ENCODE assay signal across 10 cellular contexts in genomic region chr3:66423791-66424190, GRCh38.
DNase-seq lines count a peak whose midpoint lies in the region; ATAC-seq and TF ChIP-seq lines count a peak whose summit lies in the region.
"Had no signal": no experiment of that assay in that cellular context is flagged by ENCODE, and none has a peak within 500 bp of the region (broad histone marks: within the 10 kb centered on the region; RNA-seq: fewer than 3 reads in every experiment).

No MANE protein-coding gene starts in this region.

- intact Hi-C loops in CD8-positive, alpha-beta T cell (cut with DNase I, micrococcal nuclease), result no loop called here
- intact Hi-C loops in esophagus muscularis mucosa (cut with DNase I) (no loop called here), psoas muscle (cut with DNase I) (no loop called here)

- no peak for DNase-seq in CD8-positive, alpha-beta T cell
- peak; percentile 86 for DNase-seq in HFFc6
- no peak for DNase-seq in esophagus muscularis mucosa (ENCODE audit: extremely low spot score)
- DNase-seq in psoas muscle, result peak in 1 of 2 donors; percentile 10
- no peak for DNase-seq in superior temporal gyrus (ENCODE audit: extremely low spot score)
- no peak for DNase-seq in NCI-H510A (lab: John Stamatoyannopoulos, UW)
- DNase-seq: activated CD4-positive, alpha-beta T cell treated with anti-CD3 and anti-CD28 coated beads, Interleukin-2, amount 50 U/mL, for 1 hour; activated naive CD8-positive, alpha-beta T cell treated with anti-CD3 and anti-CD28 coated beads, Interleukin-2, amount 10 ng/mL, durations not matched to agents 7 days and 5 days; NCI-H2171 treated with DMSO at 0.1 percent for 48 hours had no signal

- H3K4me1 Mint-ChIP-seq in CD8-positive, alpha-beta T cell (ENCODE audit: low read depth), result peaks cover 25% of the 10 kb centered on the region
- H3K4me1 Mint-ChIP-seq in HFFc6 (ENCODE audit: low read depth), result peaks cover 24% of the 10 kb centered on the region

- H3K36me3 Mint-ChIP-seq in CD8-positive, alpha-beta T cell, result peaks cover 31% of the 10 kb centered on the region
- peaks cover 22% of the 10 kb centered on the region for H3K36me3 Mint-ChIP-seq in HFFc6 (ENCODE audit: low read depth)

- WGBS in esophagus muscularis mucosa, result 35% methylated on average over 3 of the region's 3 CpGs
- 22 to 63% (median 32%) methylated on average over 3 of the region's 3 CpGs for WGBS in psoas muscle, 3 donors

- no peak overlapping the region for H3K27ac ChIP-seq in CD8-positive, alpha-beta T cell (ENCODE audit: low read depth, low read length)
- H3K27ac ChIP-seq in esophagus muscularis mucosa (replicated peaks in 1 of 4) (peak overlapping the region; percentile 42 to 73 (median 66)), psoas muscle (peak overlapping the region; percentile 89)

- peak overlapping the region; percentile 69 for H3K27ac Mint-ChIP-seq in CD8-positive, alpha-beta T cell
- H3K27ac Mint-ChIP-seq in HFFc6, result peak overlapping the region; percentile 60; the same call in 1 of the 2 replicates
- H3K27ac Mint-ChIP-seq: activated naive CD8-positive, alpha-beta T cell treated with anti-CD3 and anti-CD28 coated beads, Interleukin-2, amount 10 ng/mL, durations not matched to agents 7 days and 5 days had no signal

- CTCF ChIA-PET in CD8-positive, alpha-beta T cell (lab: Charles Lee), result interaction anchor here (3.4 kb wide), 1 partner anchor 16 kb away, joined by 13 read pairs; no protein-coding TSS in a partner anchor

- peaks cover 22% of the 10 kb centered on the region for H3K9me3 Mint-ChIP-seq in CD8-positive, alpha-beta T cell
- H3K9me3 Mint-ChIP-seq in HFFc6, result peaks cover 24% of the 10 kb centered on the region

- H3K4me3 ChIP-seq in CD8-positive, alpha-beta T cell (ENCODE audit: low read depth, low read length), result no peak overlapping the region
- H3K4me3 ChIP-seq in esophagus muscularis mucosa (no peak overlapping the region), psoas muscle (no peak overlapping the region)

- no peak for TF ChIP-seq POLR2A in esophagus muscularis mucosa (IDR thresholded peaks at IDR 0.05; ENCODE audit: low read depth)

- no peak overlapping the region for H3K4me3 Mint-ChIP-seq in CD8-positive, alpha-beta T cell
- no peak overlapping the region for H3K4me3 Mint-ChIP-seq in HFFc6
- H3K4me3 Mint-ChIP-seq: activated naive CD8-positive, alpha-beta T cell treated with anti-CD3 and anti-CD28 coated beads, Interleukin-2, amount 10 ng/mL, durations not matched to agents 7 days and 5 days had no signal

- no peaks in the 10 kb centered on the region for H3K4me1 ChIP-seq in CD8-positive, alpha-beta T cell (ENCODE audit: insufficient read depth, low read length)
- H3K4me1 ChIP-seq in esophagus muscularis mucosa (peaks cover 49 to 79% (median 72%) of the 10 kb centered on the region in 4 donors), psoas muscle (peaks cover 63% of the 10 kb centered on the region)

- no peaks in the 10 kb centered on the region for H3K9me3 ChIP-seq in CD8-positive, alpha-beta T cell (ENCODE audit: low read length)
- H3K9me3 ChIP-seq in esophagus muscularis mucosa (peaks cover 0 to 3% (median 0%) of the 10 kb centered on the region in 4 donors), psoas muscle (no peaks in the 10 kb centered on the region)

- no peak for ATAC-seq in CD8-positive, alpha-beta T cell
- peak in 1 of 4 donors; percentile 26 for ATAC-seq in psoas muscle
- ATAC-seq in HG02623 (IDR thresholded peaks at IDR 0.05; ENCODE audit: unreplicated experiment), result no peak

- TF ChIP-seq EP300 in esophagus muscularis mucosa (IDR thresholded peaks at IDR 0.05), result no peak

- no peak for TF ChIP-seq CTCF in CD8-positive, alpha-beta T cell (IDR thresholded peaks at IDR 0.05)
- TF ChIP-seq CTCF in HFFc6 (IDR thresholded peaks at IDR 0.05) (no peak), esophagus muscularis mucosa (IDR thresholded peaks at IDR 0.05) (no peak), psoas muscle (IDR thresholded peaks at IDR 0.05) (no peak)

- H3K36me3 ChIP-seq in CD8-positive, alpha-beta T cell (ENCODE audit: insufficient read depth, low read length), result no peaks in the 10 kb centered on the region
- H3K36me3 ChIP-seq in esophagus muscularis mucosa (no peaks in the 10 kb centered on the region), psoas muscle (ENCODE audit: insufficient read depth in 1 of 2, low read depth in 1 of 2) (no peaks in the 10 kb centered on the region)

- POLR2A ChIA-PET in CD8-positive, alpha-beta T cell (lab: Charles Lee), result no interaction called here

- no peaks in the 10 kb centered on the region for H3K27me3 ChIP-seq in CD8-positive, alpha-beta T cell (ENCODE audit: insufficient read depth, low read length)
- no peaks in the 10 kb centered on the region for H3K27me3 ChIP-seq in esophagus muscularis mucosa
- no peaks in the 10 kb centered on the region for H3K27me3 ChIP-seq in psoas muscle (ENCODE audit: insufficient read depth in 3 of 3, low read length in 2 of 3)

- H3K27me3 Mint-ChIP-seq in CD8-positive, alpha-beta T cell (ENCODE audit: low read depth), result no peaks in the 10 kb centered on the region
- H3K27me3 Mint-ChIP-seq in HFFc6 (ENCODE audit: insufficient read depth), result no peaks in the 10 kb centered on the region; the same call in 1 of the 2 replicates
- H3K27me3 Mint-ChIP-seq: activated naive CD8-positive, alpha-beta T cell treated with anti-CD3 and anti-CD28 coated beads, Interleukin-2, amount 10 ng/mL, durations not matched to agents 7 days and 5 days had no signal
